ENCODE assay signal across 1 cellular context in genomic region chr7:55056577-55057480, GRCh38.
TF ChIP-seq lines count a peak whose summit lies in the region.

No MANE protein-coding gene starts in this region.

TF ChIP-seq in A549, 52 proteins besides CTCF, POLR2A, EP300 and RAD21 (continued from another document):
- peak; percentile 89 for TF ChIP-seq GATA3 (IDR thresholded peaks at IDR 0.05; ENCODE audit: borderline replicate concordance)
- TF ChIP-seq JUN (IDR thresholded peaks at IDR 0.05): peak; percentile 67 to 89; a peak in 4 of 5 replicates
- TF ChIP-seq SREBF2 (IDR thresholded peaks at IDR 0.05): no peak
- TF ChIP-seq MAX (IDR thresholded peaks at IDR 0.05): peak; percentile 91
- TF ChIP-seq ZNF302 (CRISPR knock-in tag; IDR thresholded peaks at IDR 0.05): no peak
- TF ChIP-seq BCL3 (IDR thresholded peaks at IDR 0.05): peak; percentile 75; the same call in 2 of the 3 replicates
- TF ChIP-seq SMC3 (IDR thresholded peaks at IDR 0.05): peak; percentile 82
- no peak for TF ChIP-seq MAZ (IDR thresholded peaks at IDR 0.05; ENCODE audit: borderline replicate concordance, low read depth, low read length)
- no peak; the same call in 1 of the 2 replicates for TF ChIP-seq HOXB13 (CRISPR knock-in tag; IDR thresholded peaks at IDR 0.05; ENCODE audit: low read depth)
- TF ChIP-seq FOSL2 (IDR thresholded peaks at IDR 0.05): no peak
- peak; percentile 76 for TF ChIP-seq FOSL2 (CRISPR knock-in tag; IDR thresholded peaks at IDR 0.05)
